13 cellular contexts compared by ENCODE assay signal in the genomic region with DNA sequence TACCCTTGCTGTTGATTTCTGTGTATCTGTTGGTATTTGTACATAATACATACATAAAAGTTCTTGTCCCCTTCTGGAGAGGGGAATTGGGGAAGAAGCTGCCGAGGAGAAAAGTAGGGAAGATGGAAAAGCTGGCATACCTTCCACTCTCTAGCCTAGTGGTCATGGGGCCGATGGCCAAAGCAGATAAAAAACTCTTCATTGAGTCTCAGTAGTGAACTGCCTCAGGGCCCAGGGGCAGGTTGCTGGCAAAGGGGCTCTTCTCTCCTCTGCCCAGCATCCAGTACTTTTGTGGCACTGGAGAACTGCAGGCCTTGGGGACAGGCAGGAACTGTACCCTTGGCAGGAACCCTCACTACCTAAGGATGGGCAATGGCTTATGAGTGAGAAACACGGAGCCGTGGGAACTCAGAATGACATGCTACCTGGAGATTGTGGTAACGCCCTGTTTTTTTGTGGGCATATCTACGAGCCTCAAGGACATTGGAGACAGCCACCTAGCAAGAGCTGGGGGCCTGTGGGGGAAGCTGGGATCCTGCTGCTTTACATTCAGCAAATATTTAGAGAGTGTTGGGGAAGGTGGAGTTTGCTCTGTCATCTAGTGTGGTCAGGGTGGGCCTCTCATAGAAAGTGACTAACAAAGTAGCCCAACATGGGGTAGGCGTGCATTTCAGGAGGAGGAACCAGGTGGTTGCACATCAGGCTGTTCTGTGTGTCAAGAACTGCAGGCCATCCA. TPM values are rescaled to one million over a fixed set of nuclear protein-coding genes. Genes with fewer than 3 reads are reported as not detected.
DNase-seq lines count a peak whose midpoint lies in the region; ATAC-seq lines count a peak whose summit lies in the region.
"Had no signal": no experiment of that assay in that cellular context is flagged by ENCODE, and none has a peak within 500 bp of the region (broad histone marks: within the 10 kb centered on the region; RNA-seq: fewer than 3 reads in every experiment).

No MANE protein-coding gene starts in this region.

- H3K27ac ChIP-seq in SJSA1 (peak overlapping the region; percentile 71), skin epidermis (peak overlapping the region in 19 of 21 experiments; percentile 13 to 84 (median 77))

- H3K36me3 ChIP-seq in SJSA1: no peaks in the 10 kb centered on the region

- no peak overlapping the region for H3K4me3 Mint-ChIP-seq in activated CD4-positive, alpha-beta T cell treated with anti-CD3 and anti-CD28 coated beads, Interleukin-2, amount 10 ng/mL, durations not matched to agents 7 days and 5 days
- H3K4me3 Mint-ChIP-seq in effector memory CD8-positive, alpha-beta T cell: no peak overlapping the region

- H3K27ac Mint-ChIP-seq in activated CD4-positive, alpha-beta T cell treated with anti-CD3 and anti-CD28 coated beads, Interleukin-2, amount 10 ng/mL, durations not matched to agents 7 days and 5 days: no peak overlapping the region
- no peak overlapping the region for H3K27ac Mint-ChIP-seq in effector memory CD8-positive, alpha-beta T cell

- no peaks in the 10 kb centered on the region for H3K27me3 ChIP-seq in SJSA1 (replicated peaks)

- H3K9me3 Mint-ChIP-seq in activated CD4-positive, alpha-beta T cell treated with anti-CD3 and anti-CD28 coated beads, Interleukin-2, amount 10 ng/mL, durations not matched to agents 7 days and 5 days: no peaks in the 10 kb centered on the region
- H3K9me3 Mint-ChIP-seq in effector memory CD8-positive, alpha-beta T cell: no peaks in the 10 kb centered on the region

- CTCF ChIA-PET in activated CD4-positive, alpha-beta T cell treated with anti-CD3 and anti-CD28 coated beads, Interleukin-2, amount 10 ng/mL, durations not matched to agents 7 days and 5 days (lab: Charles Lee): interaction anchor here (1.7 kb wide), 1 partner anchor 14 kb away, joined by 4 read pairs; no protein-coding TSS in a partner anchor

- H3K4me3 ChIP-seq in SJSA1 (no peak overlapping the region), skin epidermis (no peak overlapping the region)

- no peaks in the 10 kb centered on the region for H3K27me3 Mint-ChIP-seq in activated CD4-positive, alpha-beta T cell treated with anti-CD3 and anti-CD28 coated beads, Interleukin-2, amount 10 ng/mL, durations not matched to agents 7 days and 5 days
- H3K27me3 Mint-ChIP-seq in effector memory CD8-positive, alpha-beta T cell: peaks cover 14 to 37% of the 10 kb centered on the region in 2 donors

- POLR2A ChIA-PET in activated CD4-positive, alpha-beta T cell treated with anti-CD3 and anti-CD28 coated beads, Interleukin-2, amount 10 ng/mL, durations not matched to agents 7 days and 5 days (lab: Charles Lee): no interaction called here

- peaks cover 52% of the 10 kb centered on the region for H3K4me1 Mint-ChIP-seq in activated CD4-positive, alpha-beta T cell treated with anti-CD3 and anti-CD28 coated beads, Interleukin-2, amount 10 ng/mL, durations not matched to agents 7 days and 5 days
- H3K4me1 Mint-ChIP-seq in effector memory CD8-positive, alpha-beta T cell (ENCODE audit: low read depth in 2 of 2): peaks cover 4 to 12% of the 10 kb centered on the region in 2 donors

- H3K4me1 ChIP-seq in SJSA1 (replicated peaks): peaks cover 66% of the 10 kb centered on the region

- no peaks in the 10 kb centered on the region for H3K36me3 Mint-ChIP-seq in activated CD4-positive, alpha-beta T cell treated with anti-CD3 and anti-CD28 coated beads, Interleukin-2, amount 10 ng/mL, durations not matched to agents 7 days and 5 days (ENCODE audit: low read depth)
- no peaks in the 10 kb centered on the region for H3K36me3 Mint-ChIP-seq in effector memory CD8-positive, alpha-beta T cell (ENCODE audit: insufficient read depth)

- H3K9me3 ChIP-seq in SJSA1 (replicated peaks): no peaks in the 10 kb centered on the region

- ATAC-seq in HG03135 (IDR thresholded peaks at IDR 0.05; ENCODE audit: unreplicated experiment): no peak
- no peak for ATAC-seq in effector memory CD8-positive, alpha-beta T cell (replicated peaks)

- peak; percentile 22 for DNase-seq in activated CD4-positive, alpha-beta T cell treated with anti-CD3 and anti-CD28 coated beads for 48 hours
- no peak for DNase-seq in activated CD4-positive, alpha-beta T cell treated with anti-CD3 and anti-CD28 coated beads, Interleukin-2, amount 10 ng/mL, durations not matched to agents 7 days and 5 days
- no peak for DNase-seq in SJSA1 (ENCODE audit: low read depth in 1 of 2, low spot score in 2 of 2)
- peak; percentile 16 for DNase-seq in kidney tubule cell (ENCODE audit: low spot score)
- DNase-seq in activated CD4-positive, CD25-positive, alpha-beta regulatory T cell treated with anti-CD3 and anti-CD28 coated beads, Interleukin-2, amount 50 U/mL, for 72 hours: no peak
- no peak for DNase-seq in effector memory CD8-positive, alpha-beta T cell
- DNase-seq: amniotic stem cell, COR-L47, NCI-H1436 had no signal

RNA-seq across cellular contexts. Expression of gene ITGB6, which starts 22.6 kb away (rescaled TPM):
- total RNA-seq in activated CD4-positive, alpha-beta T cell treated with anti-CD3 and anti-CD28 coated beads, Interleukin-2, amount 10 ng/mL, durations not matched to agents 7 days and 5 days: not detected
- total RNA-seq in SJSA1 (2014; rRNA removed; shearing (Covaris generic)): not detected in 2 replicates
- total RNA-seq: fibroblast of lung, sciatic nerve had no signal

Comparison
In these comparisons a context has a peak if more than half of its experiments do, and no peak if none do; other contexts are left out.
1. DNase-seq: peak in activated CD4-positive, alpha-beta T cell treated with anti-CD3 and anti-CD28 coated beads for 48 hours (single experiment) and kidney tubule cell (single experiment); none in activated CD4-positive, alpha-beta T cell treated with anti-CD3 and anti-CD28 coated beads, Interleukin-2, amount 10 ng/mL, durations not matched to agents 7 days and 5 days (single experiment), SJSA1 (0 of 2), activated CD4-positive, CD25-positive, alpha-beta regulatory T cell treated with anti-CD3 and anti-CD28 coated beads, Interleukin-2, amount 50 U/mL, for 72 hours (single experiment) and effector memory CD8-positive, alpha-beta T cell (0 of 3).